In the genomic region with DNA sequence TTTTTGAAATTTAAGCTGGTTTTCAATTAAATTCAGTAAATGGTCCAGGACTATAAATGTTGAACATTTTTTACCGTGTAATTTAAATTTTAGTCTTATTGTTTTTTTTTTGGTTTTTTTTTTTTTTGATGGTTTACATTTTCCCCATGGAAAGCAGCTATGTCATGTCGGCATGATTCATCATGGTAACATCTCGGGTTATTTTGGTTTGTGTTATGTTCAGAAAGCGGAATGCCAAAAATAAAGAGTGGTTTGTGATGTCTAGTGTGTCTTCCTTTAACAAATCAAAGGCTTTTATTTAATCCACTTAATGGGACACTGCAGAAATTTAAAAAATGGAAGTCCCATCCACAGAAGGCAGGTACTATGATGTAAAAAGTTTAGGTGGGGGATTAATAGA, we compare ENCODE assay signal across 1 cellular context.
TF ChIP-seq lines count a peak whose summit lies in the region.

No MANE protein-coding gene starts in this region.

TF ChIP-seq in HepG2, 621 proteins besides CTCF, POLR2A, EP300 and RAD21 (continued from another document):
- TF ChIP-seq MAFK (conservative IDR thresholded peaks at IDR 0.05 in 1 of 2, IDR thresholded peaks at IDR 0.05 in 1 of 2; ENCODE audit: low read length in 2 of 2) (no peak), TBX2 (CRISPR knock-in tag; IDR thresholded peaks at IDR 0.05; ENCODE audit: borderline replicate concordance) (no peak), ZNF557 (CRISPR knock-in tag; IDR thresholded peaks at IDR 0.05) (no peak), NCOA2 (CRISPR knock-in tag; IDR thresholded peaks at IDR 0.05) (no peak), RFX1 (IDR thresholded peaks at IDR 0.05) (no peak), HHEX (CRISPR knock-in tag; IDR thresholded peaks at IDR 0.05) (no peak), ZNF672 (CRISPR knock-in tag; IDR thresholded peaks at IDR 0.05) (no peak)
- TF ChIP-seq, protein P1, sequence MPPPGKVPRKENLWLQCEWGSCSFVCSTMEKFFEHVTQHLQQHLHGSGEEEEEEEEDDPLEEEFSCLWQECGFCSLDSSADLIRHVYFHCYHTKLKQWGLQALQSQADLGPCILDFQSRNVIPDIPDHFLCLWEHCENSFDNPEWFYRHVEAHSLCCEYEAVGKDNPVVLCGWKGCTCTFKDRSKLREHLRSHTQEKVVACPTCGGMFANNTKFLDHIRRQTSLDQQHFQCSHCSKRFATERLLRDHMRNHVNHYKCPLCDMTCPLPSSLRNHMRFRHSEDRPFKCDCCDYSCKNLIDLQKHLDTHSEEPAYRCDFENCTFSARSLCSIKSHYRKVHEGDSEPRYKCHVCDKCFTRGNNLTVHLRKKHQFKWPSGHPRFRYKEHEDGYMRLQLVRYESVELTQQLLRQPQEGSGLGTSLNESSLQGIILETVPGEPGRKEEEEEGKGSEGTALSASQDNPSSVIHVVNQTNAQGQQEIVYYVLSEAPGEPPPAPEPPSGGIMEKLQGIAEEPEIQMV (CRISPR knock-in tag; IDR thresholded peaks at IDR 0.05; ENCODE audit: low read depth): no peak
TF ChIP-seq in HepG2: peak in this region for 0.
